23 cellular contexts compared by ENCODE assay signal in genomic region chr1:161492827-161493226, GRCh38. TPM values are rescaled to one million over a fixed set of nuclear protein-coding genes. Genes with fewer than 3 reads are reported as not detected.
A peak's percentile ranks its signal among the peaks of the same experiment; 100 is the strongest.
DNase-seq lines count a peak whose midpoint lies in the region; ATAC-seq and TF ChIP-seq lines count a peak whose summit lies in the region.
"Had no signal": no experiment of that assay in that cellular context is flagged by ENCODE, and none has a peak within 500 bp of the region (broad histone marks: within the 10 kb centered on the region; RNA-seq: fewer than 3 reads in every experiment).

No MANE protein-coding gene starts in this region.

- ATAC-seq in stimulated activated naive CD8-positive, alpha-beta T cell treated with anti-CD3 and anti-CD28 coated beads, Interleukin-15, Interleukin-2, amounts not matched to agents 100 U/mL and 50 U/mL, for 24 hours, result no peak
- no peak for ATAC-seq in GM23338

- no peak overlapping the region for H3K27ac ChIP-seq in GM23338 (ENCODE audit: low read depth)
- H3K27ac ChIP-seq: 22Rv1, KMS-11, SK-N-MC had no signal

- H3K4me1 ChIP-seq in GM23338 (ENCODE audit: insufficient read depth), result no peaks in the 10 kb centered on the region

- H3K27ac Mint-ChIP-seq in stimulated activated naive CD8-positive, alpha-beta T cell treated with anti-CD3 and anti-CD28 coated beads, Interleukin-15, Interleukin-2, amounts not matched to agents 100 ng/mL and 50 ng/mL, for 24 hours, result peak overlapping the region; percentile 2
- no peak overlapping the region for H3K27ac Mint-ChIP-seq in osteocyte (ENCODE audit: unreplicated experiment)
- H3K27ac Mint-ChIP-seq in GM23338, result no peak overlapping the region
- H3K27ac Mint-ChIP-seq in activated naive CD4-positive, alpha-beta T cell treated with anti-CD3 and anti-CD28 coated beads for 36 hours, result no peak overlapping the region
- H3K27ac Mint-ChIP-seq: CD4-positive, CD25-positive, alpha-beta regulatory T cell; H9 had no signal

- H3K4me2 ChIP-seq in GM23338, result no peak overlapping the region
- H3K4me2 ChIP-seq: KMS-11 had no signal

- no peaks in the 10 kb centered on the region for H3K27me3 ChIP-seq in GM23338 (ENCODE audit: insufficient read depth)

- no peak for DNase-seq in stimulated activated naive CD8-positive, alpha-beta T cell treated with anti-CD3 and anti-CD28 coated beads, Interleukin-15, Interleukin-2, amounts not matched to agents 100 U/mL and 50 U/mL, for 24 hours
- peak in 25 of 42 donors; percentile 16 to 70 (median 47) for DNase-seq in head of caudate nucleus
- DNase-seq in osteocyte (ENCODE audit: extremely low spot score, unreplicated experiment), result peak; percentile 5
- DNase-seq in GM23338 (ENCODE audit: low spot score), result no peak
- DNase-seq in activated naive CD4-positive, alpha-beta T cell treated with anti-CD3 and anti-CD28 coated beads for 36 hours, result no peak
- DNase-seq in cerebellar nuclear complex (lab: John Stamatoyannopoulos, UW), result no peak
- no peak for DNase-seq in HuH-7 (ENCODE audit: low spot score)
- DNase-seq: CD4-positive, CD25-positive, alpha-beta regulatory T cell; DMS53; H9; IMR-90; MM.1S; NCI-H2029; NCI-H446; NCI-H526 treated with DMSO at 0.1 percent for 48 hours; SHP77 treated with DMSO at 0.1 percent for 48 hours had no signal

- H3K27me3 Mint-ChIP-seq in stimulated activated naive CD8-positive, alpha-beta T cell treated with anti-CD3 and anti-CD28 coated beads, Interleukin-15, Interleukin-2, amounts not matched to agents 100 ng/mL and 50 ng/mL, for 24 hours, result peaks cover 70% of the 10 kb centered on the region
- peaks cover 52% of the 10 kb centered on the region for H3K27me3 Mint-ChIP-seq in osteocyte (ENCODE audit: unreplicated experiment)
- H3K27me3 Mint-ChIP-seq in GM23338 (ENCODE audit: insufficient read depth, low read depth, poor library complexity), result peaks cover 1% of the 10 kb centered on the region
- peaks cover 39% of the 10 kb centered on the region for H3K27me3 Mint-ChIP-seq in activated naive CD4-positive, alpha-beta T cell treated with anti-CD3 and anti-CD28 coated beads for 36 hours (ENCODE audit: low read depth)

- H3K4me1 Mint-ChIP-seq in stimulated activated naive CD8-positive, alpha-beta T cell treated with anti-CD3 and anti-CD28 coated beads, Interleukin-15, Interleukin-2, amounts not matched to agents 100 ng/mL and 50 ng/mL, for 24 hours (ENCODE audit: low read depth), result peaks cover 12% of the 10 kb centered on the region
- no peaks in the 10 kb centered on the region for H3K4me1 Mint-ChIP-seq in osteocyte (ENCODE audit: unreplicated experiment)
- peaks cover 1% of the 10 kb centered on the region; the same call in 1 of the 3 replicates for H3K4me1 Mint-ChIP-seq in GM23338
- H3K4me1 Mint-ChIP-seq in activated naive CD4-positive, alpha-beta T cell treated with anti-CD3 and anti-CD28 coated beads for 36 hours (ENCODE audit: low read depth), result peaks cover 10% of the 10 kb centered on the region

- intact Hi-C loops in head of caudate nucleus (cut with DNase I), result no loop called here
- intact Hi-C loops in activated naive CD4-positive, alpha-beta T cell treated with anti-CD3 and anti-CD28 coated beads for 36 hours (cut with micrococcal nuclease), result no loop called here

- H3K79me2 ChIP-seq in GM23338 (replicated peaks; ENCODE audit: insufficient read depth), result no peaks in the 10 kb centered on the region

- no peaks in the 10 kb centered on the region for H3K9me2 ChIP-seq in GM23338 (ENCODE audit: insufficient read depth)

- H3K4me3 Mint-ChIP-seq in stimulated activated naive CD8-positive, alpha-beta T cell treated with anti-CD3 and anti-CD28 coated beads, Interleukin-15, Interleukin-2, amounts not matched to agents 100 ng/mL and 50 ng/mL, for 24 hours, result no peak overlapping the region
- H3K4me3 Mint-ChIP-seq in osteocyte (ENCODE audit: unreplicated experiment), result no peak overlapping the region
- H3K4me3 Mint-ChIP-seq in GM23338, result no peak overlapping the region
- H3K4me3 Mint-ChIP-seq in activated naive CD4-positive, alpha-beta T cell treated with anti-CD3 and anti-CD28 coated beads for 36 hours, result no peak overlapping the region
- H3K4me3 Mint-ChIP-seq: CD4-positive, CD25-positive, alpha-beta regulatory T cell; H9 had no signal

- no peak overlapping the region for H2AFZ ChIP-seq in GM23338

- H3K4me3 ChIP-seq in GM23338, result no peak overlapping the region
- H3K4me3 ChIP-seq: SK-N-MC had no signal

- H4K20me1 ChIP-seq in GM23338 (replicated peaks; ENCODE audit: insufficient read depth), result no peaks in the 10 kb centered on the region

- H3F3A ChIP-seq in GM23338 (replicated peaks; ENCODE audit: low read depth), result no peaks in the 10 kb centered on the region

- no peaks in the 10 kb centered on the region for H3K36me3 ChIP-seq in GM23338 (ENCODE audit: insufficient read depth)

- no peaks in the 10 kb centered on the region for H3K36me3 Mint-ChIP-seq in stimulated activated naive CD8-positive, alpha-beta T cell treated with anti-CD3 and anti-CD28 coated beads, Interleukin-15, Interleukin-2, amounts not matched to agents 100 ng/mL and 50 ng/mL, for 24 hours (ENCODE audit: low read depth)
- no peaks in the 10 kb centered on the region for H3K36me3 Mint-ChIP-seq in osteocyte (ENCODE audit: unreplicated experiment)
- H3K36me3 Mint-ChIP-seq in GM23338 (ENCODE audit: low read depth), result no peaks in the 10 kb centered on the region
- H3K36me3 Mint-ChIP-seq in activated naive CD4-positive, alpha-beta T cell treated with anti-CD3 and anti-CD28 coated beads for 36 hours (ENCODE audit: low read depth), result no peaks in the 10 kb centered on the region
- H3K36me3 Mint-ChIP-seq: CD4-positive, CD25-positive, alpha-beta regulatory T cell had no signal

- CTCF ChIA-PET in activated naive CD4-positive, alpha-beta T cell treated with anti-CD3 and anti-CD28 coated beads for 36 hours (lab: Charles Lee), result interaction anchor here (0.8 kb wide), 1 partner anchor 15 kb away, joined by 3 read pairs; no protein-coding TSS in a partner anchor

- no peaks in the 10 kb centered on the region for H3K9me3 Mint-ChIP-seq in stimulated activated naive CD8-positive, alpha-beta T cell treated with anti-CD3 and anti-CD28 coated beads, Interleukin-15, Interleukin-2, amounts not matched to agents 100 ng/mL and 50 ng/mL, for 24 hours
- H3K9me3 Mint-ChIP-seq in osteocyte (ENCODE audit: unreplicated experiment) (no peaks in the 10 kb centered on the region), GM23338 (no peaks in the 10 kb centered on the region)
- H3K9me3 Mint-ChIP-seq in activated naive CD4-positive, alpha-beta T cell treated with anti-CD3 and anti-CD28 coated beads for 36 hours, result no peaks in the 10 kb centered on the region
- H3K9me3 Mint-ChIP-seq: CD4-positive, CD25-positive, alpha-beta regulatory T cell; H9 had no signal

- TF ChIP-seq CTCF in osteocyte (IDR thresholded peaks at IDR 0.05), result no peak
- no peak for TF ChIP-seq CTCF in GM23338 (conservative IDR thresholded peaks at IDR 0.05; ENCODE audit: low read depth in 2 of 2)

TF ChIP-seq in GM23338, 12 proteins besides CTCF, POLR2A, EP300 and RAD21 (continues in another document):
- TF ChIP-seq STAT1 (IDR thresholded peaks at IDR 0.05; ENCODE audit: unreplicated experiment), result no peak
- TF ChIP-seq REST (IDR thresholded peaks at IDR 0.05; ENCODE audit: unreplicated experiment), result no peak

RNA-seq across cellular contexts. Expression of gene FCGR2A, which starts 12.4 kb away (rescaled TPM):
- not detected in 2 replicates for total RNA-seq in osteocyte
- total RNA-seq in GM23338 (2014; rRNA removed; shearing (Covaris generic)), result 1.3 TPM in 1 of 2 replicates, not detected in the other
- 0.08 and 0.38 TPM in 2 replicates for polyA plus RNA-seq in GM23338 (2016; fragmentation: Nextera tagmentation; extraction: Ambion mirVana)
- not detected for total RNA-seq in activated naive CD4-positive, alpha-beta T cell treated with anti-CD3 and anti-CD28 coated beads for 36 hours
- total RNA-seq: CD4-positive, CD25-positive, alpha-beta regulatory T cell; Daoy had no signal

RNA-seq across cellular contexts. Expression of gene HSPA6, which starts 31.5 kb away (rescaled TPM):
- not detected in 2 replicates for total RNA-seq in osteocyte
- total RNA-seq in GM23338 (2014; rRNA removed; shearing (Covaris generic)), result not detected in 2 replicates
- polyA plus RNA-seq in GM23338 (2016; fragmentation: Nextera tagmentation; extraction: Ambion mirVana), result 0.09 TPM in 1 of 2 replicates, not detected in the other
- total RNA-seq in activated naive CD4-positive, alpha-beta T cell treated with anti-CD3 and anti-CD28 coated beads for 36 hours, result under 1 TPM; 0.12 to 0.25 TPM
- total RNA-seq: CD4-positive, CD25-positive, alpha-beta regulatory T cell; H9 had no signal
- polyA plus RNA-seq: CD4-positive, CD25-positive, alpha-beta regulatory T cell had no signal

RNA-seq across cellular contexts. Expression of gene FCGR3A, which starts 56.8 kb away (rescaled TPM):
- not detected in 2 replicates for total RNA-seq in osteocyte
- not detected in 2 replicates for total RNA-seq in GM23338 (2014; rRNA removed; shearing (Covaris generic))
- polyA plus RNA-seq in GM23338 (2016; fragmentation: Nextera tagmentation; extraction: Ambion mirVana), result 0.10 TPM in 1 of 2 replicates, not detected in the other
- total RNA-seq in activated naive CD4-positive, alpha-beta T cell treated with anti-CD3 and anti-CD28 coated beads for 36 hours, result under 1 TPM in 1 of 2 experiments, not detected in 1; 0.19 TPM
- total RNA-seq: CD4-positive, CD25-positive, alpha-beta regulatory T cell; Daoy; G401; H9; IMR-90 had no signal
- polyA plus RNA-seq: BJ, IMR-90 had no signal

Comparison
In these comparisons a context has a peak if more than half of its experiments do, and no peak if none do; other contexts are left out.
1. DNase-seq: peak in head of caudate nucleus (25 of 42) and osteocyte (single experiment); none in stimulated activated naive CD8-positive, alpha-beta T cell treated with anti-CD3 and anti-CD28 coated beads, Interleukin-15, Interleukin-2, amounts not matched to agents 100 U/mL and 50 U/mL, for 24 hours (single experiment), GM23338 (single experiment), activated naive CD4-positive, alpha-beta T cell treated with anti-CD3 and anti-CD28 coated beads for 36 hours (single experiment), cerebellar nuclear complex (0 of 2) and HuH-7 (single experiment).